ENCODE assay signal across 31 cellular contexts in genomic region chrX:96112689-96113088, GRCh38.
"Had no signal": no experiment of that assay in that cellular context is flagged by ENCODE, and none has a peak within 500 bp of the region (broad histone marks: within the 10 kb centered on the region; RNA-seq: fewer than 3 reads in every experiment).

No MANE protein-coding gene starts in this region.

- H3K4me3 ChIP-seq: body of pancreas, gastroesophageal sphincter had no signal

- H3K9me3 ChIP-seq: body of pancreas, gastroesophageal sphincter had no signal

- H3K36me3 Mint-ChIP-seq: activated CD4-positive, alpha-beta memory T cell treated with anti-CD3 and anti-CD28 coated beads for 36 hours; activated CD8-positive, alpha-beta memory T cell treated with anti-CD3 and anti-CD28 coated beads, Interleukin-2, amount 10 ng/mL, durations not matched to agents 7 days and 5 days; activated naive CD4-positive, alpha-beta T cell treated with anti-CD3 and anti-CD28 coated beads, Interleukin-2, amount 50 U/mL, for 72 hours; activated naive CD8-positive, alpha-beta T cell treated with anti-CD3 and anti-CD28 coated beads, Interleukin-2, amount 10 ng/mL, durations not matched to agents 7 days and 5 days had no signal

- H3K27me3 Mint-ChIP-seq: activated CD4-positive, alpha-beta memory T cell treated with anti-CD3 and anti-CD28 coated beads for 36 hours; activated CD4-positive, alpha-beta T cell treated with anti-CD3 and anti-CD28 coated beads for 36 hours; activated CD4-positive, alpha-beta T cell treated with anti-CD3 and anti-CD28 coated beads, Interleukin-2, amount 10 ng/mL, durations not matched to agents 24 days and 14 days; activated CD8-positive, alpha-beta memory T cell treated with anti-CD3 and anti-CD28 coated beads, Interleukin-2, amount 10 ng/mL, durations not matched to agents 7 days and 5 days; activated naive CD8-positive, alpha-beta T cell treated with anti-CD3 and anti-CD28 coated beads, Interleukin-2, amount 10 ng/mL, durations not matched to agents 7 days and 5 days; effector memory CD8-positive, alpha-beta T cell; T-helper 17 cell had no signal

- H3K27ac Mint-ChIP-seq: activated CD4-positive, alpha-beta memory T cell treated with anti-CD3 and anti-CD28 coated beads for 36 hours; activated CD4-positive, alpha-beta T cell treated with anti-CD3 and anti-CD28 coated beads for 36 hours; activated CD4-positive, alpha-beta T cell treated with anti-CD3 and anti-CD28 coated beads, Interleukin-2, amount 10 ng/mL, durations not matched to agents 24 days and 14 days; activated CD8-positive, alpha-beta memory T cell treated with anti-CD3 and anti-CD28 coated beads, Interleukin-2, amount 10 ng/mL, durations not matched to agents 7 days and 5 days; activated CD8-positive, alpha-beta T cell treated with anti-CD3 and anti-CD28 coated beads, Interleukin-2, amount 10 ng/mL, durations not matched to agents 7 days and 5 days; activated naive CD4-positive, alpha-beta T cell treated with anti-CD3 and anti-CD28 coated beads for 36 hours; activated naive CD4-positive, alpha-beta T cell treated with anti-CD3 and anti-CD28 coated beads, Interleukin-2, amount 50 U/mL, for 72 hours; activated naive CD8-positive, alpha-beta T cell treated with anti-CD3 and anti-CD28 coated beads, Interleukin-2, amount 10 ng/mL, durations not matched to agents 7 days and 5 days; activated T-helper 1 cell treated with anti-CD3 and anti-CD28 coated beads, Interleukin-12 subunit alpha, Interleukin-12 subunit beta, Interleukin-2, Interleukin-4 antibody, amounts not matched to agents 30 ng/mL and 10 ng/mL and 1 ng/mL, durations not matched to agents 14 hours and 24 hours and 36 hours; activated T-helper 2 cell treated with anti-CD3 and anti-CD28 coated beads, Interferon-gamma antibody, Interleukin-2, Interleukin-4, amounts not matched to agents 10 μg/mL and 5 μg/mL and 100 μg/mL, durations not matched to agents 14 hours and 24 hours and 36 hours; effector memory CD8-positive, alpha-beta T cell; T-helper 17 cell; T-helper 2 cell treated with Interferon-gamma antibody and Interleukin-4, amounts not matched to agents 5 μg/mL and 100 μg/mL, for 36 hours had no signal

- ATAC-seq: activated CD4-positive, alpha-beta T cell treated with anti-CD3 and anti-CD28 coated beads for 36 hours; activated CD8-positive, alpha-beta memory T cell treated with anti-CD3 and anti-CD28 coated beads, Interleukin-2, amount 10 ng/mL, durations not matched to agents 7 days and 5 days; activated CD8-positive, alpha-beta T cell treated with anti-CD3 and anti-CD28 coated beads, Interleukin-2, amount 10 ng/mL, durations not matched to agents 7 days and 5 days; activated naive CD4-positive, alpha-beta T cell treated with anti-CD3 and anti-CD28 coated beads, Interleukin-2, amount 50 U/mL, for 72 hours; body of pancreas; effector memory CD8-positive, alpha-beta T cell; esophagus mucosa; foreskin keratinocyte; gastroesophageal sphincter; T-helper 17 cell had no signal

- H3K27me3 ChIP-seq: body of pancreas, foreskin keratinocyte, gastroesophageal sphincter had no signal

- DNase-seq: activated CD4-positive, alpha-beta memory T cell treated with anti-CD3 and anti-CD28 coated beads for 36 hours; activated CD4-positive, alpha-beta T cell treated with anti-CD3 and anti-CD28 coated beads for 36 hours; activated CD4-positive, alpha-beta T cell treated with anti-CD3 and anti-CD28 coated beads, Interleukin-2, amount 10 ng/mL, durations not matched to agents 24 days and 14 days; activated CD4-positive, CD25-positive, alpha-beta regulatory T cell; activated CD4-positive, CD25-positive, alpha-beta regulatory T cell treated with anti-CD3 and anti-CD28 coated beads, Interleukin-2, amount 50 U/mL, for 72 hours; activated CD8-positive, alpha-beta memory T cell treated with anti-CD3 and anti-CD28 coated beads, Interleukin-2, amount 10 ng/mL, durations not matched to agents 7 days and 5 days; activated CD8-positive, alpha-beta memory T cell treated with anti-CD3 and anti-CD28 coated beads, Interleukin-2, amount 50 U/mL, for 4 hours; activated CD8-positive, alpha-beta T cell treated with anti-CD3 and anti-CD28 coated beads, Interleukin-2, amount 10 ng/mL, durations not matched to agents 7 days and 5 days; activated effector memory CD4-positive, alpha-beta T cell treated with anti-CD3 and anti-CD28 coated beads, Interleukin-2, amount 50 U/mL, for 16 hours; activated naive CD4-positive, alpha-beta T cell treated with anti-CD3 and anti-CD28 coated beads for 36 hours; activated naive CD8-positive, alpha-beta T cell treated with anti-CD3 and anti-CD28 coated beads, Interleukin-2, amount 10 ng/mL, durations not matched to agents 7 days and 5 days; activated T-cell treated with anti-CD3 and anti-CD28 coated beads, Interleukin-2, amount 50 U/mL, for 1 hour; activated T-cell treated with anti-CD3 and anti-CD28 coated beads, Interleukin-2, amount 50 U/mL, for 48 hours; anterior cingulate cortex; body of pancreas; caudate nucleus; cortex of kidney; dermis blood vessel endothelial cell; effector CD4-positive, alpha-beta T cell; effector memory CD8-positive, alpha-beta T cell; foreskin keratinocyte; head of caudate nucleus; T-helper 1 cell; T-helper 17 cell; T1000 had no signal

- H3K4me3 Mint-ChIP-seq: activated CD4-positive, alpha-beta memory T cell treated with anti-CD3 and anti-CD28 coated beads for 36 hours; activated CD4-positive, alpha-beta T cell treated with anti-CD3 and anti-CD28 coated beads for 36 hours; activated CD4-positive, alpha-beta T cell treated with anti-CD3 and anti-CD28 coated beads, Interleukin-2, amount 10 ng/mL, durations not matched to agents 24 days and 14 days; activated CD8-positive, alpha-beta memory T cell treated with anti-CD3 and anti-CD28 coated beads, Interleukin-2, amount 10 ng/mL, durations not matched to agents 7 days and 5 days; activated CD8-positive, alpha-beta T cell treated with anti-CD3 and anti-CD28 coated beads, Interleukin-2, amount 10 ng/mL, durations not matched to agents 7 days and 5 days; activated naive CD4-positive, alpha-beta T cell treated with anti-CD3 and anti-CD28 coated beads for 36 hours; activated naive CD8-positive, alpha-beta T cell treated with anti-CD3 and anti-CD28 coated beads, Interleukin-2, amount 10 ng/mL, durations not matched to agents 7 days and 5 days; activated T-helper 1 cell treated with anti-CD3 and anti-CD28 coated beads, Interleukin-12 subunit alpha, Interleukin-12 subunit beta, Interleukin-2, Interleukin-4 antibody, amounts not matched to agents 30 ng/mL and 10 ng/mL and 1 ng/mL, durations not matched to agents 14 hours and 24 hours and 36 hours; effector memory CD8-positive, alpha-beta T cell; T-helper 17 cell; T-helper 2 cell treated with Interferon-gamma antibody and Interleukin-4, amounts not matched to agents 5 μg/mL and 100 μg/mL, for 36 hours had no signal

- H3K4me1 Mint-ChIP-seq: activated CD4-positive, alpha-beta T cell treated with anti-CD3 and anti-CD28 coated beads for 36 hours; activated CD4-positive, alpha-beta T cell treated with anti-CD3 and anti-CD28 coated beads, Interleukin-2, amount 10 ng/mL, durations not matched to agents 24 days and 14 days; activated CD8-positive, alpha-beta memory T cell treated with anti-CD3 and anti-CD28 coated beads, Interleukin-2, amount 10 ng/mL, durations not matched to agents 7 days and 5 days; activated naive CD8-positive, alpha-beta T cell treated with anti-CD3 and anti-CD28 coated beads, Interleukin-2, amount 10 ng/mL, durations not matched to agents 7 days and 5 days; T-helper 17 cell had no signal

- H3K4me1 ChIP-seq: body of pancreas, foreskin keratinocyte, gastroesophageal sphincter had no signal

- H3K9me3 Mint-ChIP-seq: activated CD4-positive, alpha-beta T cell treated with anti-CD3 and anti-CD28 coated beads, Interleukin-2, amount 10 ng/mL, durations not matched to agents 24 days and 14 days; activated naive CD4-positive, alpha-beta T cell treated with anti-CD3 and anti-CD28 coated beads for 36 hours; activated naive CD8-positive, alpha-beta T cell treated with anti-CD3 and anti-CD28 coated beads, Interleukin-2, amount 10 ng/mL, durations not matched to agents 7 days and 5 days; activated T-helper 1 cell treated with anti-CD3 and anti-CD28 coated beads, Interleukin-12 subunit alpha, Interleukin-12 subunit beta, Interleukin-2, Interleukin-4 antibody, amounts not matched to agents 30 ng/mL and 10 ng/mL and 1 ng/mL, durations not matched to agents 14 hours and 24 hours and 36 hours; effector memory CD8-positive, alpha-beta T cell had no signal

- H3K27ac ChIP-seq: body of pancreas, foreskin keratinocyte, gastroesophageal sphincter had no signal

- H3K36me3 ChIP-seq: gastroesophageal sphincter had no signal
